In genomic region chr4:67580577-67580976, GRCh38 we compare ENCODE assay signal across 14 cellular contexts. TPM values are rescaled to one million over a fixed set of nuclear protein-coding genes. Genes with fewer than 3 reads are reported as not detected.
DNase-seq lines count a peak whose midpoint lies in the region; ATAC-seq and TF ChIP-seq lines count a peak whose summit lies in the region.
"Had no signal": no experiment of that assay in that cellular context is flagged by ENCODE, and none has a peak within 500 bp of the region (broad histone marks: within the 10 kb centered on the region; RNA-seq: fewer than 3 reads in every experiment).

No MANE protein-coding gene starts in this region.

- no peak overlapping the region for H3K4me3 ChIP-seq in OCI-LY7 (ENCODE audit: low read depth, low read length, poor library complexity, severe bottlenecking)
- H3K4me3 ChIP-seq: K562, psoas muscle had no signal

- peak overlapping the region; percentile 62 for H3K27ac Mint-ChIP-seq in activated T-cell treated with anti-CD3 and anti-CD28 coated beads, Interleukin-2, amount 50 U/mL, for 72 hours
- peak overlapping the region; percentile 32 for H3K27ac Mint-ChIP-seq in stimulated activated naive CD8-positive, alpha-beta T cell treated with anti-CD3 and anti-CD28 coated beads, Interleukin-15, Interleukin-2, amounts not matched to agents 100 ng/mL and 50 ng/mL, for 24 hours

- DNase-seq in activated T-cell treated with anti-CD3 and anti-CD28 coated beads, Interleukin-2, amount 50 U/mL, for 72 hours = peak in 1 of 2 donors; percentile 36
- DNase-seq in activated T-cell treated with anti-CD3 and anti-CD28 coated beads, Interleukin-2, amount 50 U/mL, for 1 hour = no peak
- DNase-seq in OCI-LY7 (ENCODE audit: low spot score) = no peak
- DNase-seq in inferior parietal cortex (ENCODE audit: extremely low spot score) = no peak
- no peak for DNase-seq in NCI-H1436 treated with DMSO at 0.1 percent for 48 hours (lab: John Stamatoyannopoulos, UW)
- DNase-seq in HUDEP-2 (lab: John Stamatoyannopoulos, UW; ENCODE audit: unreplicated experiment in 76 of 76) = no peak
- DNase-seq: activated CD8-positive, alpha-beta memory T cell treated with anti-CD3 and anti-CD28 coated beads, Interleukin-2, amount 50 U/mL, for 4 hours; DMS79 treated with DMSO at 0.1 percent for 48 hours; NCI-H2081; psoas muscle had no signal

- peaks cover 94% of the 10 kb centered on the region for H3K36me3 ChIP-seq in OCI-LY7 (ENCODE audit: insufficient read depth, low read length)

- intact Hi-C loops in OCI-LY7 (cut with micrococcal nuclease; ENCODE audit: unreplicated experiment) = no loop called here

- no peaks in the 10 kb centered on the region for H4K20me1 ChIP-seq in OCI-LY7 (ENCODE audit: insufficient read depth, low read length)

- no peak overlapping the region for H3K4me2 ChIP-seq in OCI-LY7 (ENCODE audit: low read length)

- H2AFZ ChIP-seq in OCI-LY7 (ENCODE audit: low read length) = no peak overlapping the region

- peaks cover 47% of the 10 kb centered on the region for H3K4me1 Mint-ChIP-seq in activated T-cell treated with anti-CD3 and anti-CD28 coated beads, Interleukin-2, amount 50 U/mL, for 72 hours (ENCODE audit: low read depth)
- peaks cover 43% of the 10 kb centered on the region for H3K4me1 Mint-ChIP-seq in stimulated activated naive CD8-positive, alpha-beta T cell treated with anti-CD3 and anti-CD28 coated beads, Interleukin-15, Interleukin-2, amounts not matched to agents 100 ng/mL and 50 ng/mL, for 24 hours (ENCODE audit: low read depth)

- no peaks in the 10 kb centered on the region for H3K9me2 ChIP-seq in OCI-LY7 (ENCODE audit: insufficient read depth, low read length)

- TF ChIP-seq CTCF in OCI-LY7 (conservative IDR thresholded peaks at IDR 0.05; ENCODE audit: low read length) = no peak

- 0 out of 2 replicates have a peak, but pooled peaks cover 6% of the 10 kb centered on the region for H3K9me3 ChIP-seq in OCI-LY7 (ENCODE audit: low read length)
- H3K9me3 ChIP-seq: psoas muscle had no signal

- peaks cover 19% of the 10 kb centered on the region; the same call in 1 of the 2 replicates for H3K79me2 ChIP-seq in OCI-LY7 (ENCODE audit: insufficient read depth, low read depth, low read length)

- peak overlapping the region; percentile 66 to 89 for H3K4me3 Mint-ChIP-seq in activated T-cell treated with anti-CD3 and anti-CD28 coated beads, Interleukin-2, amount 50 U/mL, for 72 hours
- peak overlapping the region; percentile 18 for H3K4me3 Mint-ChIP-seq in stimulated activated naive CD8-positive, alpha-beta T cell treated with anti-CD3 and anti-CD28 coated beads, Interleukin-15, Interleukin-2, amounts not matched to agents 100 ng/mL and 50 ng/mL, for 24 hours

- POLR2A ChIA-PET in OCI-LY7 (lab: Charles Lee) = interaction anchor here (0.6 to 1.9 kb wide), 5 partner anchors 11 to 39 kb away, joined by 3 to 5 read pairs (median 3); partner anchors contain the start of gene STAP1

- H3K4me1 ChIP-seq in OCI-LY7 (ENCODE audit: insufficient read depth, low read length, poor library complexity, severe bottlenecking) = peaks cover 38% of the 10 kb centered on the region
- H3K4me1 ChIP-seq: psoas muscle had no signal

- ATAC-seq in activated T-cell treated with anti-CD3 and anti-CD28 coated beads, Interleukin-2, amount 50 U/mL, for 72 hours (replicated peaks in 1 of 2) = peak; percentile 73 to 78
- peak; percentile 37 for ATAC-seq in HG02571 (IDR thresholded peaks at IDR 0.05; ENCODE audit: unreplicated experiment)
- ATAC-seq: K562, psoas muscle had no signal

- H3K27me3 Mint-ChIP-seq in activated T-cell treated with anti-CD3 and anti-CD28 coated beads, Interleukin-2, amount 50 U/mL, for 72 hours (ENCODE audit: low read depth) = no peaks in the 10 kb centered on the region
- no peaks in the 10 kb centered on the region for H3K27me3 Mint-ChIP-seq in stimulated activated naive CD8-positive, alpha-beta T cell treated with anti-CD3 and anti-CD28 coated beads, Interleukin-15, Interleukin-2, amounts not matched to agents 100 ng/mL and 50 ng/mL, for 24 hours

- peaks cover 0 to 2% of the 10 kb centered on the region in 2 donors for H3K9me3 Mint-ChIP-seq in activated T-cell treated with anti-CD3 and anti-CD28 coated beads, Interleukin-2, amount 50 U/mL, for 72 hours
- no peaks in the 10 kb centered on the region for H3K9me3 Mint-ChIP-seq in stimulated activated naive CD8-positive, alpha-beta T cell treated with anti-CD3 and anti-CD28 coated beads, Interleukin-15, Interleukin-2, amounts not matched to agents 100 ng/mL and 50 ng/mL, for 24 hours

- H3K36me3 Mint-ChIP-seq in activated T-cell treated with anti-CD3 and anti-CD28 coated beads, Interleukin-2, amount 50 U/mL, for 72 hours (ENCODE audit: insufficient read depth in 2 of 2) = peaks cover 2 to 5% of the 10 kb centered on the region in 2 donors
- peaks cover 20% of the 10 kb centered on the region for H3K36me3 Mint-ChIP-seq in stimulated activated naive CD8-positive, alpha-beta T cell treated with anti-CD3 and anti-CD28 coated beads, Interleukin-15, Interleukin-2, amounts not matched to agents 100 ng/mL and 50 ng/mL, for 24 hours (ENCODE audit: low read depth)

- TSS peak; percentile 2 for BruUV-seq in OCI-LY7 (replicated peaks; lab: Mats Ljungman, UMichigan)

- CTCF ChIA-PET in OCI-LY7 (lab: Charles Lee; ENCODE audit: unreplicated experiment) = no interaction called here

- no peak overlapping the region for H3K27ac ChIP-seq in OCI-LY7 (ENCODE audit: low read depth, low read length, poor library complexity, severe bottlenecking)
- H3K27ac ChIP-seq: psoas muscle had no signal

RNA-seq across cellular contexts. Expression of gene STAP1, which starts 22.1 kb away (rescaled TPM):
- 10 to 100 TPM in 1 of 2 donors, 1 to 10 TPM in 1; 9.6 to 22.0 TPM for total RNA-seq in activated T-cell treated with anti-CD3 and anti-CD28 coated beads, Interleukin-2, amount 50 U/mL, for 72 hours
- total RNA-seq in OCI-LY7 (2014; rRNA removed; shearing (Covaris generic)) = 88.4 and 91.1 TPM in 2 replicates
- 111 and 120 TPM in 2 replicates for total RNA-seq in OCI-LY7 (2022)
- total RNA-seq: cardiac septum had no signal

RNA-seq across cellular contexts. Expression of gene CENPC, which starts 35.3 kb away (rescaled TPM):
- total RNA-seq in activated T-cell treated with anti-CD3 and anti-CD28 coated beads, Interleukin-2, amount 50 U/mL, for 72 hours = 10 to 100 TPM; 42.8 to 44.7 TPM
- 46.2 and 47.4 TPM in 2 replicates for total RNA-seq in OCI-LY7 (2014; rRNA removed; shearing (Covaris generic))
- total RNA-seq in OCI-LY7 (2022) = 55.4 and 64.0 TPM in 2 replicates
